24 cellular contexts compared by ENCODE assay signal in the genomic region with DNA sequence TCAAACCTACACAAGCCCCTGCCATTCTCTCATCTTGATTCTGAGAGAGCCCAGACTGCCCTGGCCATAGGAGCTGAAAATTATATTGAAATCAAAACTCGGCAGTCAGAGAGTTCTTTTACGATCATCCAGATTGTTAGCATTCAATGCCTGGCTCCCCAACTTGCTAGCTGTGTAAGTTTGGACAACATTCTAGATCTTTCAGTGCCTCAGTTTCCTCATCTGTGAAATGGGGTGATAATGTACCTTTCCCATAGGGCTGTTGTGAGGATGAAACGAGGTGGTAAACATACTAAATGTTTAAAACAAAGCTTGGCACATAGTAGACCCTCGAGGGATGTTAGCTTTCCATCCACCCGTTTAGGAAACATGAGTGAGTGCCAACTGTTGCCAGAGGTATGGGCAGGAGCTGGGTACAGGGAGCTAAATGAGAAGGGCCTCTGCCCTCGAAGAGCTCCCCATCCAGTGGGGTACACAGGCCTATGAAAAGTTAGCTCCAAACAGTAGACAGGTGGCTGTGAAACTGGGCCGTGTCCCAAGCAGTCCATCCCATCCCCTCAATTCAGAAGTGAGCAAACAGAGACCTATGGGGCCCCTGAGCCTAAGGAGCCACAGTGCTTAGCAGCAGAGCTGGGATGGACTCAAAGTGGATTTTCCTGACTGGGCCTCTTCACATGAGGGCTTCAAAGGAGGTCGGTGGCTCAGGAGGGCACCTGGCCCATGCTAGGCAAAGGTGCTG. TPM values are rescaled to one million over a fixed set of nuclear protein-coding genes. Genes with fewer than 3 reads are reported as not detected.
"Had no signal": no experiment of that assay in that cellular context is flagged by ENCODE, and none has a peak within 500 bp of the region (broad histone marks: within the 10 kb centered on the region; RNA-seq: fewer than 3 reads in every experiment).

No MANE protein-coding gene starts in this region.

- H3K36me3 Mint-ChIP-seq: immature natural killer cell; memory B cell; natural killer cell; stimulated activated memory B cell treated with anti-CD40 and anti-IgM and Interleukin-4, amounts not matched to agents 10 μg/mL and 1 μg/mL and 100 μg/mL, for 72 hours had no signal

- H3K4me1 Mint-ChIP-seq: immature natural killer cell had no signal

- H3K27ac Mint-ChIP-seq: effector memory CD8-positive, alpha-beta T cell; immature natural killer cell; memory B cell; natural killer cell; stimulated activated memory B cell treated with anti-CD40 and anti-IgM and Interleukin-4, amounts not matched to agents 10 μg/mL and 1 μg/mL and 100 μg/mL, for 72 hours had no signal

- H3K9me3 ChIP-seq: prostate gland, right atrium auricular region, spleen, testis, tibial artery, upper lobe of left lung had no signal

- H3K9me3 Mint-ChIP-seq: effector memory CD8-positive, alpha-beta T cell; natural killer cell had no signal

- H3K27me3 ChIP-seq: right atrium auricular region, testis, tibial artery, upper lobe of left lung had no signal

- DNase-seq: dermis blood vessel endothelial cell; effector memory CD8-positive, alpha-beta T cell; erythroblast; hypothalamus; immature natural killer cell; left ventricle myocardium superior; natural killer cell; spleen; stimulated activated CD4-positive, alpha-beta T cell treated with anti-CD3 and anti-CD28 coated beads, Interleukin-4, amount 100 ng/mL, for 4 hours; stimulated activated naive CD8-positive, alpha-beta T cell treated with anti-CD3 and anti-CD28 coated beads, Interleukin-15, Interleukin-2, amounts not matched to agents 100 U/mL and 50 U/mL, for 24 hours; substantia nigra; testis; tibial artery had no signal

- ATAC-seq: effector memory CD8-positive, alpha-beta T cell; left ventricle myocardium superior; natural killer cell; stimulated activated memory B cell treated with anti-CD40 and anti-IgM and Interleukin-4, amounts not matched to agents 10 μg/mL and 1 μg/mL and 100 μg/mL, for 72 hours; stimulated activated naive CD8-positive, alpha-beta T cell treated with anti-CD3 and anti-CD28 coated beads, Interleukin-15, Interleukin-2, amounts not matched to agents 100 U/mL and 50 U/mL, for 24 hours had no signal

- H3K4me1 ChIP-seq: prostate gland, right atrium auricular region, testis, tibial artery had no signal

- H3K27ac ChIP-seq: coronary artery, prostate gland, right atrium auricular region, skin epidermis, spleen, testis, tibial artery, upper lobe of left lung had no signal

- H3K4me3 Mint-ChIP-seq: effector memory CD8-positive, alpha-beta T cell; immature natural killer cell; memory B cell; natural killer cell; stimulated activated memory B cell treated with anti-CD40 and anti-IgM and Interleukin-4, amounts not matched to agents 10 μg/mL and 1 μg/mL and 100 μg/mL, for 72 hours had no signal

- H3K4me3 ChIP-seq: coronary artery, lung, prostate gland, right atrium auricular region, skin epidermis, spleen, testis, tibial artery, upper lobe of left lung had no signal

RNA-seq across cellular contexts. Expression of a gene that starts 17.3 kb away (rescaled TPM):
- total RNA-seq: fibroblast of villous mesenchyme, left ventricle myocardium superior, mononuclear cell, natural killer cell, spleen had no signal
- polyA plus RNA-seq: immature natural killer cell, keratinocyte, spleen had no signal
